Comparison of ENCODE assay signal across 8 cellular contexts in genomic region chr3:50259432-50260026, GRCh38. TPM values are rescaled to one million over a fixed set of nuclear protein-coding genes. Genes with fewer than 3 reads are reported as not detected.
DNase-seq lines count a peak whose midpoint lies in the region; ATAC-seq and TF ChIP-seq lines count a peak whose summit lies in the region.

No MANE protein-coding gene starts in this region.

- POLR2A ChIA-PET in CD8-positive, alpha-beta memory T cell (lab: Charles Lee), result interaction anchor here (1.9 to 2.4 kb wide), 2 partner anchors 13 to 24 kb away, joined by 11 to 13 read pairs; partner anchors contain the start of gene GNAI2
- POLR2A ChIA-PET in T-cell (lab: Charles Lee), result interaction anchor here in 1 of 2 donors (0.6 kb wide), 1 partner anchor 19 kb away, joined by 6 read pairs; no protein-coding TSS in a partner anchor

- H3K27ac Mint-ChIP-seq in CD8-positive, alpha-beta memory T cell, result peak overlapping the region; percentile 33 to 98 (median 60)
- H3K27ac Mint-ChIP-seq in T-cell, result peak overlapping the region in 1 of 2 donors; percentile 19

- H3K27me3 ChIP-seq in CD8-positive, alpha-beta memory T cell (ENCODE audit: insufficient read depth, low read length, poor library complexity, severe bottlenecking), result no peaks in the 10 kb centered on the region
- no peaks in the 10 kb centered on the region for H3K27me3 ChIP-seq in upper lobe of right lung

- no peak overlapping the region for H3K27ac ChIP-seq in CD8-positive, alpha-beta memory T cell (ENCODE audit: low read depth, low read length)
- H3K27ac ChIP-seq in upper lobe of right lung, result peak overlapping the region; percentile 96

- H3K9me3 ChIP-seq in CD8-positive, alpha-beta memory T cell (ENCODE audit: low read length), result no peaks in the 10 kb centered on the region
- no peaks in the 10 kb centered on the region for H3K9me3 ChIP-seq in upper lobe of right lung

- H3K4me1 ChIP-seq in CD8-positive, alpha-beta memory T cell (ENCODE audit: insufficient read depth, low read length), result peaks cover 5% of the 10 kb centered on the region
- peaks cover 40% of the 10 kb centered on the region for H3K4me1 ChIP-seq in upper lobe of right lung

- peaks cover 24% of the 10 kb centered on the region for H3K36me3 ChIP-seq in CD8-positive, alpha-beta memory T cell (ENCODE audit: insufficient read depth, low read length)
- peaks cover 46% of the 10 kb centered on the region for H3K36me3 ChIP-seq in upper lobe of right lung

- no peak overlapping the region for H3K4me3 ChIP-seq in CD8-positive, alpha-beta memory T cell (ENCODE audit: low read length)
- H3K4me3 ChIP-seq in upper lobe of right lung, result peak overlapping the region; percentile 66

- intact Hi-C loops in upper lobe of right lung (cut with DNase I), result no loop called here

- DNase-seq in CD8-positive, alpha-beta memory T cell, result no peak
- no peak for DNase-seq in T-cell
- DNase-seq in left lobe of liver (ENCODE audit: low spot score), result no peak
- DNase-seq in upper lobe of right lung, result no peak
- DNase-seq in SHP77 treated with DMSO at 0.1 percent for 48 hours (lab: John Stamatoyannopoulos, UW), result no peak
- no peak for DNase-seq in UCSD-AML1 (lab: John Stamatoyannopoulos, UW; ENCODE audit: unreplicated experiment)
- DNase-seq in COLO668 (lab: John Stamatoyannopoulos, UW; ENCODE audit: unreplicated experiment), result no peak

- H3K4me1 Mint-ChIP-seq in CD8-positive, alpha-beta memory T cell, result peaks cover 0 to 13% (median 8%) of the 10 kb centered on the region in 3 donors
- H3K4me1 Mint-ChIP-seq in T-cell, result peaks cover 5 to 10% (median 10%) of the 10 kb centered on the region in 3 donors

- no peak for TF ChIP-seq CTCF in upper lobe of right lung (IDR thresholded peaks at IDR 0.05)

- peak; percentile 23 for ATAC-seq in GM21723 (IDR thresholded peaks at IDR 0.05; ENCODE audit: unreplicated experiment)
- peak in 2 of 4 experiments; percentile 8 for ATAC-seq in T-cell (replicated peaks in 1 of 4)
- ATAC-seq in left lobe of liver, result peak; percentile 0
- ATAC-seq in upper lobe of right lung, result no peak

- H3K36me3 Mint-ChIP-seq in CD8-positive, alpha-beta memory T cell, result peaks cover 3 to 45% (median 4%) of the 10 kb centered on the region in 3 donors
- H3K36me3 Mint-ChIP-seq in T-cell, result peaks cover 24% of the 10 kb centered on the region

- CTCF ChIA-PET in CD8-positive, alpha-beta memory T cell (lab: Charles Lee), result interaction anchor here (0.8 to 8.3 kb wide), 27 partner anchors 8 to 139 kb away, joined by 3 to 101 read pairs (median 4); partner anchors contain the start of genes GNAI2, GNAT1 and IFRD2
- CTCF ChIA-PET in T-cell (lab: Charles Lee), result interaction anchor here (0.5 to 2.5 kb wide), 11 partner anchors 8 to 1349 kb away, joined by 3 to 17 read pairs (median 3); partner anchors contain the start of gene GNAI2 (in 1 of the 2)

- H3K27me3 Mint-ChIP-seq in CD8-positive, alpha-beta memory T cell, result no peaks in the 10 kb centered on the region
- no peaks in the 10 kb centered on the region for H3K27me3 Mint-ChIP-seq in T-cell

- no peaks in the 10 kb centered on the region for H3K9me3 Mint-ChIP-seq in CD8-positive, alpha-beta memory T cell
- no peaks in the 10 kb centered on the region for H3K9me3 Mint-ChIP-seq in T-cell

- H3K4me3 Mint-ChIP-seq in CD8-positive, alpha-beta memory T cell, result peak overlapping the region in 6 of 7 donors; percentile 50 to 82 (median 70)
- peak overlapping the region; percentile 52 to 76 (median 62) for H3K4me3 Mint-ChIP-seq in T-cell

RNA-seq across cellular contexts. Expression of gene SEMA3B, which starts 9.4 kb away (rescaled TPM):
- total RNA-seq in CD8-positive, alpha-beta memory T cell, result under 1 TPM in 1 of 2 experiments, not detected in 1; 0.22 TPM
- polyA plus RNA-seq in CD8-positive, alpha-beta memory T cell, result not detected
- total RNA-seq in T-cell (1 to 10 TPM in 3 of 5 donors, under 1 TPM in 2; 0.33 to 2.5 (median 1.5) TPM), left lobe of liver (5.7 TPM), upper lobe of right lung (120 TPM)

RNA-seq across cellular contexts. Expression of gene LSMEM2, which starts 19.4 kb away (rescaled TPM):
- not detected for total RNA-seq in CD8-positive, alpha-beta memory T cell
- polyA plus RNA-seq in CD8-positive, alpha-beta memory T cell, result not detected
- total RNA-seq in T-cell (not detected), left lobe of liver (not detected), upper lobe of right lung (not detected)

RNA-seq across cellular contexts. Expression of gene GNAI2, which starts 23.5 kb away (rescaled TPM):
- total RNA-seq in CD8-positive, alpha-beta memory T cell, result 100 to 1,000 TPM; 259 to 265 TPM
- 665 TPM for polyA plus RNA-seq in CD8-positive, alpha-beta memory T cell
- total RNA-seq in T-cell (100 to 1,000 TPM; 257 to 313 (median 287) TPM), left lobe of liver (115 TPM), upper lobe of right lung (321 TPM)

RNA-seq across cellular contexts. Expression of gene IFRD2, which starts 32.7 kb away (rescaled TPM):
- total RNA-seq in CD8-positive, alpha-beta memory T cell, result 100 to 1,000 TPM; 191 to 192 TPM
- 66.8 TPM for polyA plus RNA-seq in CD8-positive, alpha-beta memory T cell
- total RNA-seq in T-cell (10 to 100 TPM; 50.0 to 91.2 (median 75.9) TPM), left lobe of liver (63.8 TPM), upper lobe of right lung (77.0 TPM)

RNA-seq across cellular contexts. Expression of gene HYAL3, which starts 39.7 kb away (rescaled TPM):
- total RNA-seq in CD8-positive, alpha-beta memory T cell, result 1 to 10 TPM; 7.7 to 8.4 TPM
- 3.6 TPM for polyA plus RNA-seq in CD8-positive, alpha-beta memory T cell
- total RNA-seq in T-cell (1 to 10 TPM; 2.6 to 6.2 (median 3.9) TPM), left lobe of liver (2.9 TPM), upper lobe of right lung (2.8 TPM)

Comparison
In these comparisons a context has a peak if more than half of its experiments do, and no peak if none do; other contexts are left out.
1. RNA of gene SEMA3B, which starts 9.4 kb away (total RNA-seq): 120 TPM in upper lobe of right lung (single experiment); 5.7 TPM in left lobe of liver (single experiment), 0.33 to 2.5 TPM in T-cell and 0.22 TPM in CD8-positive, alpha-beta memory T cell; every median in the first group is over 10 times any median in the second.